ENCODE assay signal across 13 cellular contexts in genomic region chr20:10651227-10651990, GRCh38. TPM values are rescaled to one million over a fixed set of nuclear protein-coding genes. Genes with fewer than 3 reads are reported as not detected.
DNase-seq lines count a peak whose midpoint lies in the region; ATAC-seq and TF ChIP-seq lines count a peak whose summit lies in the region.
"Had no signal": no experiment of that assay in that cellular context is flagged by ENCODE, and none has a peak within 500 bp of the region (broad histone marks: within the 10 kb centered on the region; RNA-seq: fewer than 3 reads in every experiment).

No MANE protein-coding gene starts in this region.

- peaks cover 18% of the 10 kb centered on the region for H3K27me3 Mint-ChIP-seq in activated naive CD4-positive, alpha-beta T cell treated with anti-CD3 and anti-CD28 coated beads, Interleukin-2, amount 10 ng/mL, durations not matched to agents 7 days and 5 days

- peak; percentile 52 for DNase-seq in Jurkat, Clone E6-1 (ENCODE audit: low read depth, low spot score)
- peak; percentile 73 for DNase-seq in brain microvascular endothelial cell
- peak; percentile 73 for DNase-seq in mesenchymal stem cell
- DNase-seq in NOMO-1 (lab: John Stamatoyannopoulos, UW; ENCODE audit: unreplicated experiment in 2 of 2) = no peak
- DNase-seq in activated naive CD4-positive, alpha-beta T cell treated with anti-CD3 and anti-CD28 coated beads, Interleukin-2, amount 10 ng/mL, durations not matched to agents 7 days and 5 days = no peak
- DNase-seq: DMS153, foreskin keratinocyte, NCI-H748 treated with DMSO at 0.1 percent for 48 hours, spleen had no signal

- no peak overlapping the region for H3K4me2 ChIP-seq in mesenchymal stem cell (ENCODE audit: low read length, poor library complexity, severe bottlenecking)

- TF ChIP-seq CTCF in brain microvascular endothelial cell (IDR thresholded peaks at IDR 0.05; ENCODE audit: low read depth, low read length, missing control alignments) = peak; percentile 6

- H3K36me3 ChIP-seq in brain microvascular endothelial cell (replicated peaks) = peaks cover 72% of the 10 kb centered on the region
- peaks cover 35 to 81% of the 10 kb centered on the region in 2 experiments for H3K36me3 ChIP-seq in mesenchymal stem cell (ENCODE audit: control insufficient read depth in 1 of 2, insufficient read depth in 2 of 2, low read depth in 1 of 2, low read length in 2 of 2)
- H3K36me3 ChIP-seq in thymus (ENCODE audit: control insufficient read depth, insufficient read depth) = no peaks in the 10 kb centered on the region

- no peaks in the 10 kb centered on the region for H3K9me3 Mint-ChIP-seq in activated naive CD4-positive, alpha-beta T cell treated with anti-CD3 and anti-CD28 coated beads, Interleukin-2, amount 10 ng/mL, durations not matched to agents 7 days and 5 days

- H3K14ac ChIP-seq in mesenchymal stem cell (ENCODE audit: low read length in 2 of 2) = no peak overlapping the region

- H3K27me3 ChIP-seq in brain microvascular endothelial cell (replicated peaks) (no peaks in the 10 kb centered on the region), mesenchymal stem cell (ENCODE audit: control insufficient read depth in 1 of 2, insufficient read depth in 1 of 2, low read length in 2 of 2) (no peaks in the 10 kb centered on the region), thymus (ENCODE audit: control insufficient read depth, insufficient read depth) (no peaks in the 10 kb centered on the region)
- H3K27me3 ChIP-seq: body of pancreas, foreskin keratinocyte, spleen had no signal

- H3K9ac ChIP-seq in mesenchymal stem cell (ENCODE audit: low read length) = no peak overlapping the region

- no peak overlapping the region for H2BK5ac ChIP-seq in mesenchymal stem cell (ENCODE audit: low read depth, low read length, poor library complexity, severe bottlenecking)

- peak overlapping the region; percentile 29 to 64 for H3K18ac ChIP-seq in mesenchymal stem cell (ENCODE audit: low read depth in 1 of 2, low read length in 2 of 2)

- H3K27ac ChIP-seq in brain microvascular endothelial cell = peak overlapping the region; percentile 99
- H3K27ac ChIP-seq in mesenchymal stem cell (ENCODE audit: low read length, poor library complexity, severe bottlenecking) = peak overlapping the region; percentile 41
- H3K27ac ChIP-seq in thymus (ENCODE audit: low read depth) = peak overlapping the region; percentile 18
- H3K27ac ChIP-seq: foreskin keratinocyte had no signal

- no peaks in the 10 kb centered on the region for H3K9me3 ChIP-seq in mesenchymal stem cell (ENCODE audit: control insufficient read depth, low read length)
- H3K9me3 ChIP-seq in thymus (ENCODE audit: control insufficient read depth) = no peaks in the 10 kb centered on the region
- H3K9me3 ChIP-seq: body of pancreas, spleen had no signal

- no peaks in the 10 kb centered on the region for H3K36me3 Mint-ChIP-seq in activated naive CD4-positive, alpha-beta T cell treated with anti-CD3 and anti-CD28 coated beads, Interleukin-2, amount 10 ng/mL, durations not matched to agents 7 days and 5 days

- peaks cover 46% of the 10 kb centered on the region for H3K4me1 ChIP-seq in mesenchymal stem cell (ENCODE audit: control insufficient read depth, insufficient read depth, low read depth, low read length)
- H3K4me1 ChIP-seq in thymus (ENCODE audit: control insufficient read depth, insufficient read depth, low read length) = no peaks in the 10 kb centered on the region

- peak overlapping the region; percentile 25 for H4K91ac ChIP-seq in mesenchymal stem cell (ENCODE audit: low read length)

- no peak overlapping the region for H2AFZ ChIP-seq in mesenchymal stem cell (ENCODE audit: low read depth, low read length)

- H2BK12ac ChIP-seq in mesenchymal stem cell (ENCODE audit: low read length in 2 of 2) = peak overlapping the region; percentile 7 to 72

- H3K23ac ChIP-seq in mesenchymal stem cell (ENCODE audit: low read length in 2 of 2) = no peak overlapping the region

- no peak overlapping the region for H2BK15ac ChIP-seq in mesenchymal stem cell (ENCODE audit: low read depth, poor library complexity, severe bottlenecking)

- ATAC-seq in GM21717 (IDR thresholded peaks at IDR 0.05; ENCODE audit: unreplicated experiment) (no peak), GM21515 (IDR thresholded peaks at IDR 0.05; ENCODE audit: unreplicated experiment) (no peak)
- ATAC-seq: body of pancreas, foreskin keratinocyte had no signal

- in situ Hi-C loops in brain microvascular endothelial cell (cut with HindIII; ENCODE audit: low pct_ligation_motif_present, low sequenced_read_pairs) = no loop called here

- no peaks in the 10 kb centered on the region for H3K4me1 Mint-ChIP-seq in activated naive CD4-positive, alpha-beta T cell treated with anti-CD3 and anti-CD28 coated beads, Interleukin-2, amount 10 ng/mL, durations not matched to agents 7 days and 5 days

- WGBS in mesenchymal stem cell = 62% methylated on average over 11 of the region's 15 CpGs
- 40% methylated on average over 15 of the region's 15 CpGs for WGBS in thymus

- peak overlapping the region; percentile 52 for H4K8ac ChIP-seq in mesenchymal stem cell (ENCODE audit: low read length)

- no peak overlapping the region for H3K4me3 Mint-ChIP-seq in activated naive CD4-positive, alpha-beta T cell treated with anti-CD3 and anti-CD28 coated beads, Interleukin-2, amount 10 ng/mL, durations not matched to agents 7 days and 5 days

- peak overlapping the region; percentile 27 for H2AK5ac ChIP-seq in mesenchymal stem cell (ENCODE audit: low read length, severe bottlenecking)

- no peak overlapping the region for H2BK120ac ChIP-seq in mesenchymal stem cell (ENCODE audit: low read depth, low read length)

- H3K79me1 ChIP-seq in mesenchymal stem cell (replicated peaks; ENCODE audit: low read length, poor library complexity, severe bottlenecking) = peaks cover 8% of the 10 kb centered on the region

- H3K4me3 ChIP-seq in Jurkat, Clone E6-1 (ENCODE audit: low read length) = no peak overlapping the region
- no peak overlapping the region for H3K4me3 ChIP-seq in brain microvascular endothelial cell (ENCODE audit: low read depth, low read length)
- H3K4me3 ChIP-seq in mesenchymal stem cell (ENCODE audit: insufficient read depth in 1 of 2, low read depth in 1 of 2, low read length in 2 of 2) = no peak overlapping the region
- no peak overlapping the region for H3K4me3 ChIP-seq in thymus (ENCODE audit: low read length)
- H3K4me3 ChIP-seq: body of pancreas, spleen had no signal

- no peak overlapping the region for H3K27ac Mint-ChIP-seq in activated naive CD4-positive, alpha-beta T cell treated with anti-CD3 and anti-CD28 coated beads, Interleukin-2, amount 10 ng/mL, durations not matched to agents 7 days and 5 days

- peak overlapping the region in 1 of 2 experiments; percentile 1 for H3K4ac ChIP-seq in mesenchymal stem cell (ENCODE audit: low read depth in 1 of 2, low read length in 2 of 2)

- CTCF ChIA-PET in activated naive CD4-positive, alpha-beta T cell treated with anti-CD3 and anti-CD28 coated beads, Interleukin-2, amount 10 ng/mL, durations not matched to agents 7 days and 5 days (lab: Charles Lee) = no interaction called here

RNA-seq across cellular contexts. Expression of gene JAG1, which starts 22.4 kb away (rescaled TPM):
- polyA plus RNA-seq in Jurkat, Clone E6-1 (2012; ENCODE audit: insufficient read depth, insufficient read length) = 1.6 TPM
- 13.2 TPM for polyA plus RNA-seq in mesenchymal stem cell (2013, experiment 1 of 2)
- polyA plus RNA-seq in mesenchymal stem cell (2013, experiment 2 of 2) = 12.6 TPM
- 18.4 TPM for polyA plus RNA-seq in thymus

Comparison
In these comparisons a context has a peak if more than half of its experiments do, and no peak if none do; other contexts are left out.
1. DNase-seq: peak in Jurkat, Clone E6-1 (single experiment), brain microvascular endothelial cell (single experiment) and mesenchymal stem cell (single experiment); none in NOMO-1 (0 of 2) and activated naive CD4-positive, alpha-beta T cell treated with anti-CD3 and anti-CD28 coated beads, Interleukin-2, amount 10 ng/mL, durations not matched to agents 7 days and 5 days (single experiment).
2. H3K27ac ChIP-seq: peak in every context shown above with its lines; median percentile 99 in brain microvascular endothelial cell; 41 in mesenchymal stem cell; 18 in thymus.